In genomic region chr5:172641359-172642045, GRCh38 we compare ENCODE assay signal across 8 cellular contexts. TPM values are rescaled to one million over a fixed set of nuclear protein-coding genes. Genes with fewer than 3 reads are reported as not detected.
A peak's percentile ranks its signal among the peaks of the same experiment; 100 is the strongest.
DNase-seq lines count a peak whose midpoint lies in the region; ATAC-seq and TF ChIP-seq lines count a peak whose summit lies in the region.

No MANE protein-coding gene starts in this region.

- no peak overlapping the region for H2AFZ ChIP-seq in H9 (ENCODE audit: low read length)

- H3K27ac Mint-ChIP-seq in H9 = peak overlapping the region in 1 of 3 experiments; percentile 41; a peak in 1 of 7 replicates

- H3K18ac ChIP-seq in H9 (ENCODE audit: insufficient read length, low read depth, low read length) = no peak overlapping the region

- no peaks in the 10 kb centered on the region for H3K9me3 ChIP-seq in BE2C
- no peaks in the 10 kb centered on the region for H3K9me3 ChIP-seq in H9 (ENCODE audit: control insufficient read depth, low read depth, low read length)
- no peaks in the 10 kb centered on the region for H3K9me3 ChIP-seq in right atrium auricular region
- no peaks in the 10 kb centered on the region for H3K9me3 ChIP-seq in skeletal muscle satellite cell (replicated peaks; ENCODE audit: low read length)

- H3T11ph ChIP-seq in H9 (ENCODE audit: low read length) = no peak overlapping the region

- no peak overlapping the region for H4K5ac ChIP-seq in H9 (ENCODE audit: insufficient read length, low read depth, low read length)

- H2BK120ac ChIP-seq in H9 (ENCODE audit: low read depth, low read length, poor library complexity, severe bottlenecking) = no peak overlapping the region

- ATAC-seq in GM21786 (IDR thresholded peaks at IDR 0.05; ENCODE audit: unreplicated experiment) = no peak
- ATAC-seq in HG03565 (IDR thresholded peaks at IDR 0.05; ENCODE audit: unreplicated experiment) = no peak

- WGBS in H9 (ENCODE audit: extremely low coverage, insufficient read length, low lambda C conversion rate) = no CpG with 5 or more reads among the region's 72 CpGs

- peaks cover 54 to 55% of the 10 kb centered on the region in 2 experiments for H3K4me1 Mint-ChIP-seq in H9

- no peak overlapping the region for H2BK5ac ChIP-seq in H9 (ENCODE audit: insufficient read length, low read length)

- TF ChIP-seq CTCF in BE2C (IDR thresholded peaks at IDR 0.05; ENCODE audit: low read depth, low read length) = peak; percentile 15; the same call in 1 of the 2 replicates
- peak; percentile 44 for TF ChIP-seq CTCF in H9 (conservative IDR thresholded peaks at IDR 0.05)
- peak in 1 of 2 donors; percentile 43 for TF ChIP-seq CTCF in right atrium auricular region (IDR thresholded peaks at IDR 0.05)

- no peak overlapping the region for H3K23ac ChIP-seq in H9 (ENCODE audit: insufficient read length, low read depth, low read length)

- H3K27me3 ChIP-seq in BE2C (no peaks in the 10 kb centered on the region), H9 (ENCODE audit: insufficient read depth, low read length) (peaks cover 2% of the 10 kb centered on the region; the same call in 1 of the 2 replicates), right atrium auricular region (no peaks in the 10 kb centered on the region), skeletal muscle satellite cell (ENCODE audit: control insufficient read depth, insufficient read depth, low read length) (peaks cover 16% of the 10 kb centered on the region)

- H3K9ac ChIP-seq in H9 (ENCODE audit: extremely low read depth, insufficient read length, low read length) = no peak overlapping the region
- H3K9ac ChIP-seq in skeletal muscle satellite cell (ENCODE audit: low read depth, low read length) = peak overlapping the region; percentile 76

- no peak overlapping the region for H2BK15ac ChIP-seq in H9 (ENCODE audit: low read depth, low read length)

- H3K23me2 ChIP-seq in H9 (ENCODE audit: insufficient read length, low read depth, low read length, poor library complexity, severe bottlenecking) = peaks cover 10% of the 10 kb centered on the region

- H3K4me2 ChIP-seq in H9 (ENCODE audit: insufficient read depth, insufficient read length, low read length) (peak overlapping the region; percentile 61), skeletal muscle satellite cell (ENCODE audit: low read length) (peak overlapping the region; percentile 95)

- H2AK5ac ChIP-seq in H9 (ENCODE audit: insufficient read length, low read length) = no peak overlapping the region

- no peaks in the 10 kb centered on the region for H3K36me3 ChIP-seq in BE2C
- H3K36me3 ChIP-seq in right atrium auricular region = no peaks in the 10 kb centered on the region
- no peaks in the 10 kb centered on the region for H3K36me3 ChIP-seq in skeletal muscle satellite cell (ENCODE audit: insufficient read depth, low read length)

- no peak overlapping the region; the same call in 1 of the 2 replicates for H3K14ac ChIP-seq in H9 (ENCODE audit: insufficient read depth, low read length)

- H3K56ac ChIP-seq in H9 (ENCODE audit: insufficient read length, low read depth, low read length) = no peak overlapping the region

- H3K4me1 ChIP-seq in BE2C = no peaks in the 10 kb centered on the region
- peaks cover 7% of the 10 kb centered on the region; the same call in 1 of the 2 replicates for H3K4me1 ChIP-seq in H9 (ENCODE audit: insufficient read depth, low read length)
- peaks cover 0 to 64% of the 10 kb centered on the region in 2 donors for H3K4me1 ChIP-seq in right atrium auricular region
- H3K4me1 ChIP-seq in skeletal muscle satellite cell (ENCODE audit: control insufficient read depth, insufficient read depth, low read length) = peaks cover 12% of the 10 kb centered on the region

- peak overlapping the region; percentile 61 to 79 for H3K4me3 Mint-ChIP-seq in H9

- no peak overlapping the region for H3K27ac ChIP-seq in H9 (ENCODE audit: insufficient read length, low read depth, low read length)
- H3K27ac ChIP-seq in right atrium auricular region = peak overlapping the region; percentile 93 to 94

- peaks cover 0 to 6% (median 4%) of the 10 kb centered on the region in 3 experiments; a peak in 5 of 7 replicates for H3K36me3 Mint-ChIP-seq in H9 (ENCODE audit: insufficient read depth in 1 of 3, low read depth in 3 of 3)

- H2BK20ac ChIP-seq in H9 (ENCODE audit: low read depth, low read length, poor library complexity, severe bottlenecking) = no peak overlapping the region

- H3K27me3 Mint-ChIP-seq in H9 (ENCODE audit: low read depth) = peaks cover 54% of the 10 kb centered on the region

- no peak overlapping the region for H3K4ac ChIP-seq in H9 (ENCODE audit: low read depth, low read length)

- no peaks in the 10 kb centered on the region for H3K79me1 ChIP-seq in H9 (ENCODE audit: insufficient read depth, low read depth, low read length, poor library complexity, severe bottlenecking)

- no peaks in the 10 kb centered on the region for H3K9me3 Mint-ChIP-seq in H9

- peak; percentile 40 for DNase-seq in BE2C
- no peak for DNase-seq in H9
- peak; percentile 19 for DNase-seq in activated T-cell treated with anti-CD3 and anti-CD28 coated beads, Interleukin-2, amount 50 U/mL, for 1 hour
- no peak for DNase-seq in right atrium auricular region (ENCODE audit: low spot score)
- DNase-seq in hepatic stellate cell (ENCODE audit: low spot score) = no peak

- no peak overlapping the region for H2BK12ac ChIP-seq in H9 (ENCODE audit: insufficient read length, low read depth, low read length)

- H3K79me2 ChIP-seq in H9 (ENCODE audit: insufficient read depth, low read length) = no peaks in the 10 kb centered on the region

- H4K91ac ChIP-seq in H9 (ENCODE audit: insufficient read length, low read depth, low read length) = no peak overlapping the region

- H4K8ac ChIP-seq in H9 (replicated peaks; ENCODE audit: insufficient read length, low read depth, low read length) = no peak overlapping the region

- H4K20me1 ChIP-seq in H9 (ENCODE audit: control insufficient read depth, insufficient read depth, insufficient read length) = no peaks in the 10 kb centered on the region

- H3K4me3 ChIP-seq in BE2C (ENCODE audit: low read depth, low read length) (peak overlapping the region; percentile 73), right atrium auricular region (peak overlapping the region; percentile 90 to 93), skeletal muscle satellite cell (ENCODE audit: low read length) (peak overlapping the region; percentile 82)

RNA-seq across cellular contexts. Expression of gene NEURL1B, which starts 0.4 kb away (rescaled TPM):
- polyA plus RNA-seq in BE2C (2012; ENCODE audit: insufficient read depth, insufficient read length, low read depth) = 2.4 TPM
- 3.6 TPM in 2 replicates for total RNA-seq in H9 (2021)
- total RNA-seq in right atrium auricular region = 10 to 100 TPM; 17.9 to 22.4 TPM
- 0.22 and 0.25 TPM in 2 replicates for total RNA-seq in skeletal muscle satellite cell (2012; rRNA removed)

Comparison
In these comparisons a context has a peak if more than half of its experiments do, and no peak if none do; other contexts are left out.
1. DNase-seq: peak in BE2C (single experiment) and activated T-cell treated with anti-CD3 and anti-CD28 coated beads, Interleukin-2, amount 50 U/mL, for 1 hour (single experiment); none in H9 (single experiment), right atrium auricular region (single experiment) and hepatic stellate cell (single experiment).
2. Peak in every context shown above with its lines, with median percentiles within 50 percentile points of each other: H3K4me3 ChIP-seq.